7 cellular contexts compared by ENCODE assay signal in genomic region chr16:69326172-69326873, GRCh38. TPM values are rescaled to one million over a fixed set of nuclear protein-coding genes. Genes with fewer than 3 reads are reported as not detected.
DNase-seq lines count a peak whose midpoint lies in the region; ATAC-seq and TF ChIP-seq lines count a peak whose summit lies in the region.
"Had no signal": no experiment of that assay in that cellular context is flagged by ENCODE, and none has a peak within 500 bp of the region (broad histone marks: within the 10 kb centered on the region; RNA-seq: fewer than 3 reads in every experiment).

No MANE protein-coding gene starts in this region.

- TF ChIP-seq POLR2A in right lobe of liver (IDR thresholded peaks at IDR 0.05), result peak; percentile 56

- DNase-seq in COLO668 (lab: John Stamatoyannopoulos, UW; ENCODE audit: unreplicated experiment), result peak; percentile 10
- peak; percentile 17 for DNase-seq in RWPE2 (ENCODE audit: low spot score)
- peak; percentile 72 to 91 (median 86) for DNase-seq in right lobe of liver
- no peak for DNase-seq in SHP77 (lab: John Stamatoyannopoulos, UW)
- no peak for DNase-seq in SK-N-DZ (ENCODE audit: low spot score)
- no peak for DNase-seq in NCI-H345 treated with DMSO at 0.1 percent for 48 hours (lab: John Stamatoyannopoulos, UW; ENCODE audit: unreplicated experiment)
- DNase-seq: NCI-H510A had no signal

- ATAC-seq in RWPE2 (ENCODE audit: low read depth), result no peak
- peak; percentile 41 to 67 (median 60) for ATAC-seq in right lobe of liver

- intact Hi-C loops in right lobe of liver (cut with DNase I), result no loop called here

- no peaks in the 10 kb centered on the region for H3K27me3 ChIP-seq in RWPE2 (ENCODE audit: insufficient read depth, poor library complexity, severe bottlenecking)
- H3K27me3 ChIP-seq in right lobe of liver, result no peaks in the 10 kb centered on the region

- TF ChIP-seq CTCF in RWPE2 (IDR thresholded peaks at IDR 0.05; ENCODE audit: poor library complexity, severe bottlenecking), result no peak
- no peak for TF ChIP-seq CTCF in right lobe of liver (IDR thresholded peaks at IDR 0.05)

- H3K36me3 ChIP-seq in RWPE2 (ENCODE audit: low read depth) (peaks cover 79% of the 10 kb centered on the region), right lobe of liver (peaks cover 0 to 33% (median 7%) of the 10 kb centered on the region in 4 donors)

- 17% methylated on average over 5 of the region's 7 CpGs for WGBS in right lobe of liver (ENCODE audit: insufficient coverage, low coverage, low lambda C conversion rate, missing lambda C conversion rate)

- H3K27ac ChIP-seq in RWPE2 (ENCODE audit: poor library complexity, severe bottlenecking) (no peak overlapping the region), right lobe of liver (peak overlapping the region; percentile 61 to 95 (median 79))

- H3K9me3 ChIP-seq in RWPE2 (ENCODE audit: severe bottlenecking), result no peaks in the 10 kb centered on the region
- no peaks in the 10 kb centered on the region for H3K9me3 ChIP-seq in right lobe of liver

- peaks cover 13% of the 10 kb centered on the region for H3K4me1 ChIP-seq in RWPE2 (ENCODE audit: insufficient read depth, poor library complexity, severe bottlenecking)
- H3K4me1 ChIP-seq in right lobe of liver, result peaks cover 3 to 74% (median 34%) of the 10 kb centered on the region in 4 donors

- H3K4me3 ChIP-seq in RWPE2 (ENCODE audit: severe bottlenecking) (no peak overlapping the region), right lobe of liver (peak overlapping the region in 1 of 3 donors; percentile 12)

RNA-seq across cellular contexts. Expression of gene PDF, which starts 4.1 kb away (rescaled TPM):
- total RNA-seq in right lobe of liver, result 10 to 100 TPM; 13.5 to 38.5 (median 15.7) TPM
- polyA plus RNA-seq in SK-N-DZ (2014; cell fraction: cytosol; rRNA removed), result 25.4 and 26.0 TPM in 2 replicates
- 21.8 and 58.7 TPM in 2 replicates for polyA plus RNA-seq in SK-N-DZ (2014; cell fraction: nucleus; rRNA removed)

RNA-seq across cellular contexts. Expression of gene COG8, which starts 13.0 kb away (rescaled TPM):
- total RNA-seq in right lobe of liver, result 10 to 100 TPM; 16.0 to 35.5 (median 25.3) TPM
- polyA plus RNA-seq in SK-N-DZ (2014; cell fraction: cytosol; rRNA removed), result 63.1 and 71.4 TPM in 2 replicates
- 57.0 and 77.8 TPM in 2 replicates for polyA plus RNA-seq in SK-N-DZ (2014; cell fraction: nucleus; rRNA removed)

RNA-seq across cellular contexts. Expression of gene NIP7, which starts 13.2 kb away (rescaled TPM):
- 10 to 100 TPM in 3 of 6 experiments, 1 to 10 TPM in 3; 6.9 to 11.3 (median 9.4) TPM for total RNA-seq in right lobe of liver
- 35.7 and 37.1 TPM in 2 replicates for polyA plus RNA-seq in SK-N-DZ (2014; cell fraction: cytosol; rRNA removed)
- polyA plus RNA-seq in SK-N-DZ (2014; cell fraction: nucleus; rRNA removed), result 18.7 and 18.8 TPM in 2 replicates

RNA-seq across cellular contexts. Expression of gene VPS4A, which starts 15.2 kb away (rescaled TPM):
- 10 to 100 TPM in 5 of 6 experiments, 1 to 10 TPM in 1; 9.6 to 15.3 (median 12.3) TPM for total RNA-seq in right lobe of liver
- 39.3 and 42.1 TPM in 2 replicates for polyA plus RNA-seq in SK-N-DZ (2014; cell fraction: cytosol; rRNA removed)
- 54.8 and 71.4 TPM in 2 replicates for polyA plus RNA-seq in SK-N-DZ (2014; cell fraction: nucleus; rRNA removed)

RNA-seq across cellular contexts. Expression of gene TMED6, which starts 25.3 kb away (rescaled TPM):
- total RNA-seq in right lobe of liver, result 1 to 10 TPM; 1.6 to 9.9 (median 2.6) TPM
- 0.76 TPM in 1 of 2 replicates, not detected in the other for polyA plus RNA-seq in SK-N-DZ (2014; cell fraction: cytosol; rRNA removed)
- polyA plus RNA-seq in SK-N-DZ (2014; cell fraction: nucleus; rRNA removed), result not detected in 2 replicates

Comparison
In these comparisons a context has a peak if more than half of its experiments do, and no peak if none do; other contexts are left out.
1. DNase-seq: peak in COLO668 (single experiment), RWPE2 (single experiment) and right lobe of liver (3 of 3); none in SHP77 (0 of 2), SK-N-DZ (single experiment) and NCI-H345 treated with DMSO at 0.1 percent for 48 hours (single experiment).